ENCODE assay signal across 18 cellular contexts in the genomic region with DNA sequence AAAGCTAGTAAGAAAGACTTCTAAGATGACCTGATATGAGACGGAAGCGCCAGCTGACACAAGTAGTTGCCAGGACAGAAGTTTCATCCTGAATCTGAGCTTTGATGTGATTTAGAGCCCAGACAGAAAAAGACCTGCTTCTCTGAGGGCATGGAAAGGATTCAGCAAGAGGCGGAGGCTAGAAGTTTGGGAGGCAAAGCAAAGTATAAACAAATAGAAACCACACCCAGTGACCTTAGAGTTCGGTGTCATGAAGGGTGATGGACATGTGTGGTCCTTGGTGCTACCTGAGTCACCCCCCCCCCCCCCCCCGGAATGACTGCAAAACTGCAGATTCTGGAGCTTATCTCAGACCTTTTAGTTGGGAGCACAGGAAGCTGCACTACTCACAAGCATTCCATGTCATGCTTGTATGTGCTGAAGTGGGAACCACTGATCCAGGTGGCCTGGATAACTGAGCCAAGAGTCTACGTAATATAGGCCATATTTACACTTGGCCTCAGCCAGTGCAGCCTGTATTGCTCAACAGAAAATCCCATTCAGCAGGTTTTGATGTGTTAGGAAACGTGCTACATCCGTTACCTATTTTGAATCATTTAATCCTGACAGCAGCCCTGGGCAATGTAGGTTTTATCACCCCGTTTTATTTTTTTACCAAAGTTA.
DNase-seq lines count a peak whose midpoint lies in the region; ATAC-seq and TF ChIP-seq lines count a peak whose summit lies in the region.
"Had no signal": no experiment of that assay in that cellular context is flagged by ENCODE, and none has a peak within 500 bp of the region (broad histone marks: within the 10 kb centered on the region; RNA-seq: fewer than 3 reads in every experiment).

No MANE protein-coding gene starts in this region.

- H2AFZ ChIP-seq in IMR-90 (replicated peaks; ENCODE audit: low read length, poor library complexity) (no peak overlapping the region), OCI-LY7 (ENCODE audit: low read length) (no peak overlapping the region), MM.1S (ENCODE audit: low read length) (no peak overlapping the region)
- H2AFZ ChIP-seq: GM23248 had no signal

- H3K4me2 ChIP-seq in IMR-90 (ENCODE audit: low read depth, low read length): no peak overlapping the region
- H3K4me2 ChIP-seq in OCI-LY7 (ENCODE audit: low read length): no peak overlapping the region
- H3K4me2 ChIP-seq in MM.1S (ENCODE audit: low read depth, low read length): no peak overlapping the region
- H3K4me2 ChIP-seq: smooth muscle cell had no signal

- H3K79me2 ChIP-seq in OCI-LY7 (ENCODE audit: insufficient read depth, low read depth, low read length): no peaks in the 10 kb centered on the region
- no peaks in the 10 kb centered on the region for H3K79me2 ChIP-seq in MM.1S (ENCODE audit: low read length)

- TF ChIP-seq POLR2A in IMR-90 (IDR thresholded peaks at IDR 0.05; ENCODE audit: low read depth, low read length): no peak
- TF ChIP-seq POLR2A in gastroesophageal sphincter (IDR thresholded peaks at IDR 0.05): no peak
- no peak for TF ChIP-seq POLR2A in gastrocnemius medialis (IDR thresholded peaks at IDR 0.05)

- H3K27ac ChIP-seq in IMR-90 (ENCODE audit: insufficient read depth, low read length) (no peak overlapping the region), OCI-LY7 (ENCODE audit: low read depth, low read length, poor library complexity, severe bottlenecking) (peak overlapping the region; percentile 41), gastroesophageal sphincter (peak overlapping the region in 3 of 4 donors; percentile 4 to 35 (median 31)), gastrocnemius medialis (peak overlapping the region; percentile 75 to 84 (median 82)), MM.1S (ENCODE audit: low read length) (no peak overlapping the region)
- H3K27ac ChIP-seq: GM23248, neutrophil had no signal

- no peaks in the 10 kb centered on the region for H3F3A ChIP-seq in MM.1S (ENCODE audit: insufficient read depth, low read length)

- H3K14ac ChIP-seq in IMR-90 (replicated peaks; ENCODE audit: low read depth, low read length): no peak overlapping the region

- H2BK15ac ChIP-seq in IMR-90 (ENCODE audit: low read depth, low read length): no peak overlapping the region

- DNase-seq in IMR-90: peak; percentile 83
- no peak for DNase-seq in OCI-LY7 (ENCODE audit: low spot score)
- peak; percentile 63 to 74 for DNase-seq in gastrocnemius medialis
- DNase-seq in inferior parietal cortex (ENCODE audit: extremely low spot score): no peak
- no peak for DNase-seq in MM.1S
- no peak for DNase-seq in EL
- DNase-seq: activated CD4-positive, alpha-beta T cell treated with anti-CD3 and anti-CD28 coated beads for 36 hours; activated T-cell treated with anti-CD3 and anti-CD28 coated beads, Interleukin-2, amount 50 U/mL, for 1 hour; amygdala; DMS79; GM23248; NCI-H187 treated with DMSO at 0.1 percent for 48 hours; SHP77 treated with DMSO at 0.1 percent for 48 hours; stimulated activated naive B cell treated with anti-CD40 and anti-IgM and Interleukin-4, amounts not matched to agents 10 μg/mL and 1 μg/mL and 100 μg/mL, for 72 hours; T1000 had no signal

- H2BK20ac ChIP-seq in IMR-90 (ENCODE audit: low read depth, low read length): no peak overlapping the region

- no peaks in the 10 kb centered on the region for H4K20me1 ChIP-seq in IMR-90 (ENCODE audit: insufficient read depth, low read length)
- no peaks in the 10 kb centered on the region for H4K20me1 ChIP-seq in OCI-LY7 (ENCODE audit: insufficient read depth, low read length)
- H4K20me1 ChIP-seq in MM.1S (ENCODE audit: insufficient read depth, low read length): no peaks in the 10 kb centered on the region

- H3K9ac ChIP-seq in IMR-90 (ENCODE audit: low read depth, low read length): no peak overlapping the region
- no peak overlapping the region for H3K9ac ChIP-seq in MM.1S (ENCODE audit: low read length)
- H3K9ac ChIP-seq: GM23248 had no signal

- H2BK5ac ChIP-seq in IMR-90 (ENCODE audit: low read depth, low read length, poor library complexity, severe bottlenecking): no peak overlapping the region

- ATAC-seq in IMR-90 (ENCODE audit: low read depth) (no peak), gastroesophageal sphincter (peak; percentile 82), gastrocnemius medialis (peak; percentile 95)
- ATAC-seq: activated CD4-positive, alpha-beta T cell treated with anti-CD3 and anti-CD28 coated beads for 36 hours; stimulated activated naive B cell treated with anti-CD40 and anti-IgM and Interleukin-4, amounts not matched to agents 10 μg/mL and 1 μg/mL and 100 μg/mL, for 72 hours had no signal

- dilution Hi-C loops in IMR-90 (cut with HindIII; ENCODE audit: low sequenced_read_pairs, unreplicated experiment): no loop called here

- intact Hi-C loops in IMR-90 (cut with micrococcal nuclease): no loop called here
- intact Hi-C loops in OCI-LY7 (cut with micrococcal nuclease; ENCODE audit: unreplicated experiment): no loop called here
- intact Hi-C loops in gastrocnemius medialis (cut with DNase I; ENCODE audit: low total_unique reads): loop anchor here (5.0 kb wide), 4 partner anchors 70 to 320 kb away; partner anchors contain the start of gene ARID2

- TF ChIP-seq CTCF in IMR-90 (conservative IDR thresholded peaks at IDR 0.05; ENCODE audit: low read depth, low read length): no peak
- TF ChIP-seq CTCF in OCI-LY7 (conservative IDR thresholded peaks at IDR 0.05; ENCODE audit: low read length): no peak
- TF ChIP-seq CTCF in gastroesophageal sphincter (IDR thresholded peaks at IDR 0.05): no peak
- TF ChIP-seq CTCF in gastrocnemius medialis (IDR thresholded peaks at IDR 0.05 in 4 of 5, conservative IDR thresholded peaks at IDR 0.05 in 1 of 5): no peak
- TF ChIP-seq CTCF in MM.1S (IDR thresholded peaks at IDR 0.05; ENCODE audit: low read length): no peak

- H3K27me3 ChIP-seq in IMR-90 (ENCODE audit: control insufficient read depth, insufficient read depth, low read length): no peaks in the 10 kb centered on the region
- H3K27me3 ChIP-seq in gastroesophageal sphincter: no peaks in the 10 kb centered on the region
- no peaks in the 10 kb centered on the region for H3K27me3 ChIP-seq in gastrocnemius medialis
- no peaks in the 10 kb centered on the region for H3K27me3 ChIP-seq in MM.1S (replicated peaks; ENCODE audit: insufficient read depth, low read length)
- H3K27me3 ChIP-seq: neutrophil had no signal

- WGBS in IMR-90 (ENCODE audit: extremely low coverage in 2 of 2, insufficient read length in 1 of 2), 2 experiments: 100% methylated on average over 2 of the region's 9 CpGs; no CpG with 5 or more reads in 1 of the 2 experiments
- WGBS in gastroesophageal sphincter (ENCODE audit: low coverage in 1 of 2), 2 donors: 63 to 69% methylated on average over 5 to 8 of the region's 9 CpGs

- H4K5ac ChIP-seq in IMR-90 (ENCODE audit: low read depth, low read length): no peak overlapping the region

- no peak overlapping the region for H4K8ac ChIP-seq in IMR-90 (ENCODE audit: low read depth in 2 of 2, low read length in 2 of 2)

- H3K9me3 ChIP-seq in IMR-90 (ENCODE audit: control insufficient read depth, insufficient read depth, low read length) (no peaks in the 10 kb centered on the region), OCI-LY7 (ENCODE audit: low read length) (no peaks in the 10 kb centered on the region), gastroesophageal sphincter (no peaks in the 10 kb centered on the region), gastrocnemius medialis (no peaks in the 10 kb centered on the region), MM.1S (replicated peaks; ENCODE audit: insufficient read depth, low read length) (no peaks in the 10 kb centered on the region)
- H3K9me3 ChIP-seq: neutrophil had no signal

- H3K4me3 ChIP-seq in IMR-90 (ENCODE audit: insufficient read depth, low read depth, low read length) (no peak overlapping the region), OCI-LY7 (ENCODE audit: low read depth, low read length, poor library complexity, severe bottlenecking) (no peak overlapping the region), gastroesophageal sphincter (no peak overlapping the region), gastrocnemius medialis (no peak overlapping the region), MM.1S (ENCODE audit: low read length) (no peak overlapping the region)
- H3K4me3 ChIP-seq: GM23248, smooth muscle cell had no signal

- no peak for TF ChIP-seq EP300 in gastroesophageal sphincter (IDR thresholded peaks at IDR 0.05)

- H3K9me1 ChIP-seq in IMR-90 (ENCODE audit: insufficient read depth, low read length): peaks cover 7% of the 10 kb centered on the region; the same call in 1 of the 2 replicates

- in situ Hi-C loops in IMR-90 (cut with MboI; ENCODE audit: low sequenced_read_pairs): no loop called here
- in situ Hi-C loops in gastrocnemius medialis (cut with MboI; ENCODE audit: low sequenced_read_pairs in 4 of 4): no loop called here

- H3K4me1 ChIP-seq in IMR-90 (ENCODE audit: control insufficient read depth, insufficient read depth, low read length) (0 out of 2 replicates have a peak, but pooled peaks cover 7% of the 10 kb centered on the region), OCI-LY7 (ENCODE audit: insufficient read depth, low read length, poor library complexity, severe bottlenecking) (peaks cover 11% of the 10 kb centered on the region), gastroesophageal sphincter (peaks cover 0 to 24% (median 0%) of the 10 kb centered on the region in 3 donors), gastrocnemius medialis (peaks cover 32 to 36% of the 10 kb centered on the region in 2 donors), MM.1S (ENCODE audit: low read length) (no peaks in the 10 kb centered on the region)

- no peak overlapping the region for H3K18ac ChIP-seq in IMR-90 (ENCODE audit: low read depth, low read length)

- H3K4ac ChIP-seq in IMR-90 (ENCODE audit: low read depth, low read length): no peak overlapping the region

- H2AK5ac ChIP-seq in IMR-90 (ENCODE audit: low read depth, low read length): no peak overlapping the region

- POLR2A ChIA-PET in IMR-90 (lab: Charles Lee; ENCODE audit: unreplicated experiment) (no interaction called here), OCI-LY7 (lab: Charles Lee) (interaction anchor here (0.6 to 0.8 kb wide), 2 partner anchors 44 to 615 kb away, joined by 3 read pairs; no protein-coding TSS in a partner anchor)

- no peak overlapping the region for H3K56ac ChIP-seq in IMR-90 (ENCODE audit: extremely low read depth, insufficient read depth, low read length)

- H3K36me3 ChIP-seq in IMR-90 (ENCODE audit: control insufficient read depth, insufficient read depth, low read length): peaks cover 15% of the 10 kb centered on the region
- peaks cover 22% of the 10 kb centered on the region for H3K36me3 ChIP-seq in OCI-LY7 (ENCODE audit: insufficient read depth, low read length)
- peaks cover 9 to 90% of the 10 kb centered on the region in 2 donors for H3K36me3 ChIP-seq in gastroesophageal sphincter
- H3K36me3 ChIP-seq in gastrocnemius medialis: peaks cover 0 to 72% of the 10 kb centered on the region in 2 donors
- H3K36me3 ChIP-seq in MM.1S (replicated peaks; ENCODE audit: insufficient read depth, low read length): peaks cover 2% of the 10 kb centered on the region; the same call in 1 of the 2 replicates

- H2AK9ac ChIP-seq in IMR-90 (replicated peaks; ENCODE audit: low read depth, low read length, poor library complexity): no peak overlapping the region

- BruUV-seq in IMR-90 (replicated peaks; lab: Mats Ljungman, UMichigan) (no TSS peak), OCI-LY7 (replicated peaks; lab: Mats Ljungman, UMichigan) (no TSS peak)

- peaks cover 0 to 22% of the 10 kb centered on the region in 2 experiments; a peak in 2 of 4 replicates for H3K79me1 ChIP-seq in IMR-90 (ENCODE audit: low read depth in 1 of 2, low read length in 2 of 2)

- H4K91ac ChIP-seq in IMR-90 (ENCODE audit: insufficient read depth, low read depth, low read length): no peak overlapping the region

- H3K23ac ChIP-seq in IMR-90 (ENCODE audit: low read depth, low read length): no peak overlapping the region

- H2BK120ac ChIP-seq in IMR-90 (ENCODE audit: low read depth, low read length): no peak overlapping the region

- H3K9me2 ChIP-seq in OCI-LY7 (ENCODE audit: insufficient read depth, low read length) (no peaks in the 10 kb centered on the region), MM.1S (replicated peaks; ENCODE audit: insufficient read depth, low read length) (no peaks in the 10 kb centered on the region)

- TF ChIP-seq RAD21 in IMR-90 (IDR thresholded peaks at IDR 0.05; ENCODE audit: low read length): no peak

- CTCF ChIA-PET in IMR-90 (lab: Yijun Ruan, JAX): no interaction called here
- CTCF ChIA-PET in OCI-LY7 (lab: Charles Lee; ENCODE audit: unreplicated experiment): no interaction called here

Comparison
In these comparisons a context has a peak if more than half of its experiments do, and no peak if none do; other contexts are left out.
1. DNase-seq: peak in IMR-90 (single experiment) and gastrocnemius medialis (2 of 2); none in OCI-LY7 (single experiment), inferior parietal cortex (single experiment), MM.1S (single experiment) and EL (single experiment).
2. H3K27ac ChIP-seq: peak in OCI-LY7 (single experiment), gastroesophageal sphincter (3 of 4) and gastrocnemius medialis (4 of 4); none in IMR-90 (single experiment) and MM.1S (single experiment).